ENCODE assay signal across 23 cellular contexts in the genomic region with DNA sequence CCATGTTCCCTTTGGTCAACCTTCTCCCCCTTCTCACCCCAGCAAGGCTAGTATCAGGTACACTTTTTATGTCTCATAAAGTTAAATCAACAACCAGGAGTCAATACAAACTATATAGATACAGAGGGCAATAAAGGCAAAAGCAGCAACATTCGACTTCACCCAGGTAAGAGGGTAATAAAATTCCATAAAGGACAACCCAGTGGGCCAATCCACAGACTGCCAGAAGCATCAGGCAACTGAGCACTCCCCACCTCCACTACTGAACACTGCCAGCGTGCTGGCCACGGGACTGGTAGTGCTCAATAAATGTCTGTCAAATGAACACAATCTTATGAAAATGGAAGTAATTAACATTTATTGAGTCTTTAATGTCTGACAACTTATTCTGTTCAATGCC. TPM values are rescaled to one million over a fixed set of nuclear protein-coding genes. Genes with fewer than 3 reads are reported as not detected.
"Had no signal": no experiment of that assay in that cellular context is flagged by ENCODE, and none has a peak within 500 bp of the region (broad histone marks: within the 10 kb centered on the region; RNA-seq: fewer than 3 reads in every experiment).

No MANE protein-coding gene starts in this region.

- H3K4me2 ChIP-seq: KMS-11 had no signal

- H3K27ac ChIP-seq: HL-60, KMS-11, SJSA1, SK-N-MC had no signal

- H3K27me3 ChIP-seq: SJSA1 had no signal

- H3K36me3 ChIP-seq: SJSA1 had no signal

- DNase-seq: Kasumi-1, MM.1S, NCI-H1092 treated with DMSO at 0.1 percent for 48 hours, NCI-H1436, NCI-H187, NCI-H2029, NCI-H2081 treated with DMSO at 0.1 percent for 48 hours, NCI-H2171, NCI-H226, NCI-H446, NCI-H510A, NCI-H524 treated with DMSO at 0.1 percent for 48 hours, NCI-H69, NCI-H774, SIG-M5 had no signal

- H3K4me1 ChIP-seq: SJSA1 had no signal

- H3K9me3 ChIP-seq: SJSA1 had no signal

- H3K9ac ChIP-seq: KMS-11 had no signal

- H3K4me3 ChIP-seq: K562, SJSA1, SK-N-MC had no signal

RNA-seq across cellular contexts. Expression of a gene that starts 5.1 kb away (rescaled TPM):
- total RNA-seq: K562, M059J, Right ventricle myocardium inferior, SJSA1 had no signal
- polyA plus RNA-seq: IgD-negative memory B cell, K562 had no signal

RNA-seq across cellular contexts. Expression of a gene that starts 20.0 kb away (rescaled TPM):
- total RNA-seq: K562, M059J, Right ventricle myocardium inferior, SJSA1 had no signal
- polyA plus RNA-seq: IgD-negative memory B cell, K562 had no signal

RNA-seq across cellular contexts. Expression of a gene that starts 37.3 kb away (rescaled TPM):
- total RNA-seq: K562, M059J, Right ventricle myocardium inferior, SJSA1 had no signal
- polyA plus RNA-seq: IgD-negative memory B cell, K562 had no signal
